ENCODE assay signal across 10 cellular contexts in genomic region chr19:11195169-11195568, GRCh38. TPM values are rescaled to one million over a fixed set of nuclear protein-coding genes. Genes with fewer than 3 reads are reported as not detected.
A peak's percentile ranks its signal among the peaks of the same experiment; 100 is the strongest.
DNase-seq lines count a peak whose midpoint lies in the region; ATAC-seq and TF ChIP-seq lines count a peak whose summit lies in the region.
"Had no signal": no experiment of that assay in that cellular context is flagged by ENCODE, and none has a peak within 500 bp of the region (broad histone marks: within the 10 kb centered on the region; RNA-seq: fewer than 3 reads in every experiment).

No MANE protein-coding gene starts in this region.

- H3K4me1 ChIP-seq in urinary bladder (ENCODE audit: insufficient read depth) = peaks cover 1% of the 10 kb centered on the region

- peak; percentile 46 for DNase-seq in activated naive CD4-positive, alpha-beta T cell treated with anti-CD3 and anti-CD28 coated beads, Interleukin-2, amount 10 ng/mL, durations not matched to agents 7 days and 5 days
- no peak for DNase-seq in activated naive CD4-positive, alpha-beta T cell treated with anti-CD3 and anti-CD28 coated beads, Interleukin-2, amount 50 U/mL, for 72 hours (ENCODE audit: low spot score in 2 of 2)
- peak; percentile 35 to 46 for DNase-seq in cardiac fibroblast (ENCODE audit: low read depth in 2 of 2)
- no peak for DNase-seq in mesothelial cell of epicardium (ENCODE audit: low spot score in 2 of 2, unreplicated experiment in 2 of 2)
- no peak for DNase-seq in SKM-1 treated with dmso at 0.1 percent for 144 hours (lab: John Stamatoyannopoulos, UW; ENCODE audit: unreplicated experiment)
- no peak for DNase-seq in SIG-M5 (lab: John Stamatoyannopoulos, UW)

- peaks cover 45% of the 10 kb centered on the region for H3K27me3 Mint-ChIP-seq in activated naive CD4-positive, alpha-beta T cell treated with anti-CD3 and anti-CD28 coated beads, Interleukin-2, amount 10 ng/mL, durations not matched to agents 7 days and 5 days
- no peaks in the 10 kb centered on the region for H3K27me3 Mint-ChIP-seq in mesothelial cell of epicardium (ENCODE audit: low read depth)

- H3K27ac ChIP-seq in urinary bladder (ENCODE audit: low read depth) = peak overlapping the region; percentile 80

- whole genome bisulfite sequencing in urinary bladder = 5% methylated on average over 9 of the region's 9 CpGs

- H3K4me3 ChIP-seq in cardiac fibroblast (replicated peaks in 1 of 2; ENCODE audit: low read depth in 2 of 2, low read length in 2 of 2) (peak overlapping the region; percentile 51 to 90), urinary bladder (ENCODE audit: low read depth, low read length) (peak overlapping the region; percentile 46)

- H3K27ac Mint-ChIP-seq in activated naive CD4-positive, alpha-beta T cell treated with anti-CD3 and anti-CD28 coated beads, Interleukin-2, amount 10 ng/mL, durations not matched to agents 7 days and 5 days = peak overlapping the region; percentile 42
- no peak overlapping the region for H3K27ac Mint-ChIP-seq in activated naive CD4-positive, alpha-beta T cell treated with anti-CD3 and anti-CD28 coated beads, Interleukin-2, amount 50 U/mL, for 72 hours
- peak overlapping the region; percentile 71 for H3K27ac Mint-ChIP-seq in mesothelial cell of epicardium

- peaks cover 21% of the 10 kb centered on the region for H3K4me1 Mint-ChIP-seq in activated naive CD4-positive, alpha-beta T cell treated with anti-CD3 and anti-CD28 coated beads, Interleukin-2, amount 10 ng/mL, durations not matched to agents 7 days and 5 days
- H3K4me1 Mint-ChIP-seq in mesothelial cell of epicardium = peaks cover 7% of the 10 kb centered on the region

- CTCF ChIA-PET in activated naive CD4-positive, alpha-beta T cell treated with anti-CD3 and anti-CD28 coated beads, Interleukin-2, amount 10 ng/mL, durations not matched to agents 7 days and 5 days (lab: Charles Lee) = interaction anchor here (0.6 kb wide), 1 partner anchor 24 kb away, joined by 3 read pairs; no protein-coding TSS in a partner anchor

- TF ChIP-seq CTCF in cardiac fibroblast (IDR thresholded peaks at IDR 0.05; ENCODE audit: low read depth, low read length) (no peak), mesothelial cell of epicardium (IDR thresholded peaks at IDR 0.05; ENCODE audit: unreplicated experiment) (no peak)

- H3K4me3 Mint-ChIP-seq in activated naive CD4-positive, alpha-beta T cell treated with anti-CD3 and anti-CD28 coated beads, Interleukin-2, amount 10 ng/mL, durations not matched to agents 7 days and 5 days = peak overlapping the region; percentile 35
- peak overlapping the region; percentile 76 for H3K4me3 Mint-ChIP-seq in mesothelial cell of epicardium

- no peak for ATAC-seq in activated naive CD4-positive, alpha-beta T cell treated with anti-CD3 and anti-CD28 coated beads, Interleukin-2, amount 50 U/mL, for 72 hours
- ATAC-seq in HG03432 (IDR thresholded peaks at IDR 0.05; ENCODE audit: unreplicated experiment) = no peak
- ATAC-seq: sciatic nerve had no signal

- no peaks in the 10 kb centered on the region for H3K9me3 Mint-ChIP-seq in activated naive CD4-positive, alpha-beta T cell treated with anti-CD3 and anti-CD28 coated beads, Interleukin-2, amount 10 ng/mL, durations not matched to agents 7 days and 5 days
- H3K9me3 Mint-ChIP-seq in activated naive CD4-positive, alpha-beta T cell treated with anti-CD3 and anti-CD28 coated beads, Interleukin-2, amount 50 U/mL, for 72 hours = no peaks in the 10 kb centered on the region
- H3K9me3 Mint-ChIP-seq in mesothelial cell of epicardium = no peaks in the 10 kb centered on the region

- peaks cover 7% of the 10 kb centered on the region for H3K36me3 ChIP-seq in urinary bladder (ENCODE audit: insufficient read depth)

- no peaks in the 10 kb centered on the region for H3K36me3 Mint-ChIP-seq in activated naive CD4-positive, alpha-beta T cell treated with anti-CD3 and anti-CD28 coated beads, Interleukin-2, amount 10 ng/mL, durations not matched to agents 7 days and 5 days
- H3K36me3 Mint-ChIP-seq in activated naive CD4-positive, alpha-beta T cell treated with anti-CD3 and anti-CD28 coated beads, Interleukin-2, amount 50 U/mL, for 72 hours = no peaks in the 10 kb centered on the region
- peaks cover 12% of the 10 kb centered on the region for H3K36me3 Mint-ChIP-seq in mesothelial cell of epicardium

RNA-seq across cellular contexts. Expression of gene KANK2, which starts 2.2 kb away (rescaled TPM):
- total RNA-seq in activated naive CD4-positive, alpha-beta T cell treated with anti-CD3 and anti-CD28 coated beads, Interleukin-2, amount 50 U/mL, for 72 hours = 1 to 10 TPM; 1.6 to 5.5 TPM
- total RNA-seq in mesothelial cell of epicardium = 84.3 to 85.3 TPM (median 84.7 TPM) in 3 replicates
- 183 TPM for total RNA-seq in urinary bladder
- polyA plus RNA-seq in urinary bladder = 819 TPM

RNA-seq across cellular contexts. Expression of gene SPC24, which starts 39.6 kb away (rescaled TPM):
- 10 to 100 TPM; 48.7 to 86.4 TPM for total RNA-seq in activated naive CD4-positive, alpha-beta T cell treated with anti-CD3 and anti-CD28 coated beads, Interleukin-2, amount 50 U/mL, for 72 hours
- total RNA-seq in mesothelial cell of epicardium (16.3 to 22.0 TPM (median 20.6 TPM) in 3 replicates), urinary bladder (21.1 TPM)
- polyA plus RNA-seq in urinary bladder = 1.8 TPM

RNA-seq across cellular contexts. Expression of gene ANGPTL8, which starts 44.2 kb away (rescaled TPM):
- total RNA-seq in activated naive CD4-positive, alpha-beta T cell treated with anti-CD3 and anti-CD28 coated beads, Interleukin-2, amount 50 U/mL, for 72 hours = not detected
- 0.25 to 0.84 TPM (median 0.29 TPM) in 3 replicates for total RNA-seq in mesothelial cell of epicardium
- not detected for total RNA-seq in urinary bladder
- polyA plus RNA-seq in urinary bladder = 21.4 TPM
- total RNA-seq: glomerular endothelial cell had no signal

Comparison
In these comparisons a context has a peak if more than half of its experiments do, and no peak if none do; other contexts are left out.
1. DNase-seq: peak in activated naive CD4-positive, alpha-beta T cell treated with anti-CD3 and anti-CD28 coated beads, Interleukin-2, amount 10 ng/mL, durations not matched to agents 7 days and 5 days (single experiment) and cardiac fibroblast (2 of 2); none in activated naive CD4-positive, alpha-beta T cell treated with anti-CD3 and anti-CD28 coated beads, Interleukin-2, amount 50 U/mL, for 72 hours (0 of 2), mesothelial cell of epicardium (0 of 2), SKM-1 treated with dmso at 0.1 percent for 144 hours (single experiment) and SIG-M5 (single experiment).
2. H3K27ac Mint-ChIP-seq: peak in activated naive CD4-positive, alpha-beta T cell treated with anti-CD3 and anti-CD28 coated beads, Interleukin-2, amount 10 ng/mL, durations not matched to agents 7 days and 5 days (single experiment) and mesothelial cell of epicardium (single experiment); none in activated naive CD4-positive, alpha-beta T cell treated with anti-CD3 and anti-CD28 coated beads, Interleukin-2, amount 50 U/mL, for 72 hours (0 of 2).
3. RNA of gene KANK2, which starts 2.2 kb away (total RNA-seq): 183 TPM in urinary bladder (single experiment) and 84.3 to 85.3 TPM in mesothelial cell of epicardium; 1.6 to 5.5 TPM in activated naive CD4-positive, alpha-beta T cell treated with anti-CD3 and anti-CD28 coated beads, Interleukin-2, amount 50 U/mL, for 72 hours; every median in the first group is over 10 times any median in the second.